In the genomic region with DNA sequence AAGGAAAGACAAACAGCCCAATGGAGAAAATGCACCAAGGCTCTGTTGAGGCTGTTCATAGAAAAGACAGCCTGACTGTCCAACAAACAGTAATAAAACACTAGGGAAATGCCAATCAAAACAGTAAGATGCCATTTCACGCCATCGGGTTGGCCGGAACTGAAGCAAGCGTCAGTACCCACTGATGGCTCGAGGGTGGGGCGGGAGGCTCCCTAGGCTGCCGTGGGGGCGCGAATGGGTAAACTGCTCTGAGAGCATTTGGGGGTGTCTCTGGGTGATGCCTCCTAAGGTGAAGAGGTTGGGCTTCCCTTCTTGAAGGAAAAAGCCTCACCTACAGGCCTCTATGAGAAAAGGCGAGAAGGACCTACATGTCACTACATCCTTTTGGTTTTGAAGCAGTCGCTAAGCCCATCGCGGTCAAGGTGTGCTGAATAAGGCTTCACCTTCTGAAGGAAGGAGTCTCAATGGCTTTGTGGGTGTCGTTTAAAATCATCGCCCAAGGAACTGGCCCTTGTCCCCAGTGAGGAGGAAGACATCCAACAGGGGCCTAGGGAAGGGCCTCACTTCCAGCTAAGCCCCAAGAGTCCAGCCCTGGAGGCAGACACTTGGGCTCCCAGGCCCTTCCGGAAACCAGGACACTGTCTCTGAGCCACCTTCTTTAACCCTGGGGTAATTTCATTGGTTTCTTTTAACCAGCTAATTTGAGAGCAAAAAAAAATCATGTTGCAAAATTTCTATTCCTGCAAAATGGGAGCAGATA, we compare ENCODE assay signal across 28 cellular contexts.
"Had no signal": no experiment of that assay in that cellular context is flagged by ENCODE, and none has a peak within 500 bp of the region (broad histone marks: within the 10 kb centered on the region; RNA-seq: fewer than 3 reads in every experiment).

No MANE protein-coding gene starts in this region.

- H3K36me3 Mint-ChIP-seq: activated naive CD8-positive, alpha-beta T cell treated with anti-CD3 and anti-CD28 coated beads, Interleukin-2, amount 10 ng/mL, durations not matched to agents 7 days and 5 days had no signal

- H3K27ac ChIP-seq: adrenal gland, SJCRH30 had no signal

- H3K4me3 ChIP-seq: adrenal gland, MG63, SJCRH30 had no signal

- DNase-seq: activated CD4-positive, alpha-beta T cell treated with anti-CD3 and anti-CD28 coated beads for 48 hours; activated CD4-positive, alpha-beta T cell treated with anti-CD3 and anti-CD28 coated beads, Interleukin-2, amount 50 U/mL, for 4 hours; activated CD4-positive, CD25-positive, alpha-beta regulatory T cell treated with anti-CD3 and anti-CD28 coated beads, Interleukin-2, amount 50 U/mL, for 72 hours; activated naive CD4-positive, alpha-beta T cell treated with anti-CD3 and anti-CD28 coated beads, Interleukin-2, amount 50 U/mL, for 16 hours; activated naive CD8-positive, alpha-beta T cell treated with anti-CD3 and anti-CD28 coated beads, Interleukin-2, amount 10 ng/mL, durations not matched to agents 7 days and 5 days; activated T-cell treated with anti-CD3 and anti-CD28 coated beads for 4 hours; activated T-cell treated with anti-CD3 and anti-CD28 coated beads, Interleukin-2, amount 50 U/mL, for 48 hours; anterior cingulate cortex; caudate nucleus; MG63; MV-4-11; NCI-H1092 treated with DMSO at 0.1 percent for 48 hours; NCI-H1436; NCI-H1694 treated with DMSO at 0.1 percent for 48 hours; NCI-H2029 treated with DMSO at 0.1 percent for 48 hours; NCI-H510A treated with DMSO at 0.1 percent for 48 hours; NCI-H69; NK-92 treated with Interleukin-12 subunit alpha and Interleukin-12 subunit beta, amount 100 ng/mL, for 24 hours; OCI-M1; Right ventricle myocardium superior; RPMI8226; SJCRH30; SK-N-SH had no signal

- H3K4me3 Mint-ChIP-seq: activated naive CD8-positive, alpha-beta T cell treated with anti-CD3 and anti-CD28 coated beads, Interleukin-2, amount 10 ng/mL, durations not matched to agents 7 days and 5 days; activated T-helper 17 cell treated with anti-CD3 and anti-CD28 coated beads, Interleukin-2, amount 50 U/mL, for 72 hours; T-helper 1 cell treated with Interleukin-12 subunit alpha and Interleukin-12 subunit beta and Interleukin-4 antibody, amounts not matched to agents 30 μg/mL and 1 μg/mL, for 36 hours; WTC11 had no signal

- H3K9me3 ChIP-seq: adrenal gland, MG63, SJCRH30, SK-N-SH had no signal

- H3K4me1 ChIP-seq: adrenal gland, SJCRH30 had no signal

- H3K36me3 ChIP-seq: adrenal gland, MG63, SJCRH30 had no signal

- H3K27me3 ChIP-seq: MG63, SJCRH30 had no signal

- ATAC-seq: activated T-helper 17 cell treated with anti-CD3 and anti-CD28 coated beads, Interleukin-2, amount 50 U/mL, for 72 hours; Panc1; WTC11 had no signal

- H3K27ac Mint-ChIP-seq: activated naive CD8-positive, alpha-beta T cell treated with anti-CD3 and anti-CD28 coated beads, Interleukin-2, amount 10 ng/mL, durations not matched to agents 7 days and 5 days; activated T-helper 17 cell treated with anti-CD3 and anti-CD28 coated beads, Interleukin-2, amount 50 U/mL, for 72 hours; T-helper 1 cell treated with Interleukin-12 subunit alpha and Interleukin-12 subunit beta and Interleukin-4 antibody, amounts not matched to agents 30 μg/mL and 1 μg/mL, for 36 hours; WTC11 had no signal

- H3K4me1 Mint-ChIP-seq: activated naive CD8-positive, alpha-beta T cell treated with anti-CD3 and anti-CD28 coated beads, Interleukin-2, amount 10 ng/mL, durations not matched to agents 7 days and 5 days; activated T-helper 17 cell treated with anti-CD3 and anti-CD28 coated beads, Interleukin-2, amount 50 U/mL, for 72 hours had no signal
